1 cellular context compared by ENCODE assay signal in genomic region chr5:175254155-175254554, GRCh38.
TF ChIP-seq lines count a peak whose summit lies in the region.

No MANE protein-coding gene starts in this region.

TF ChIP-seq in H1, 55 proteins besides CTCF, POLR2A, EP300 and RAD21 (continued from another document):
- TF ChIP-seq EGR1 (IDR thresholded peaks at IDR 0.05; ENCODE audit: borderline replicate concordance, low read depth, low read length) (no peak), EZH2 (IDR thresholded peaks at IDR 0.05; ENCODE audit: low read depth, low read length, severe bottlenecking) (no peak), RXRA (IDR thresholded peaks at IDR 0.05; ENCODE audit: insufficient read depth, low read depth, low read length) (no peak), PHF8 (conservative IDR thresholded peaks at IDR 0.05; ENCODE audit: low read depth, low read length) (no peak), USF2 (IDR thresholded peaks at IDR 0.05; ENCODE audit: low read length) (no peak), HDAC2 (IDR thresholded peaks at IDR 0.05; ENCODE audit: borderline replicate concordance in 1 of 2, low read depth in 2 of 2, low read length in 2 of 2) (no peak), ATF3 (IDR thresholded peaks at IDR 0.05; ENCODE audit: insufficient read depth, low read depth, low read length) (no peak), RBBP5 (IDR thresholded peaks at IDR 0.05; ENCODE audit: borderline replicate concordance, low read depth, low read length) (no peak), POU5F1 (IDR thresholded peaks at IDR 0.05; ENCODE audit: low read depth, low read length) (no peak), KDM1A (IDR thresholded peaks at IDR 0.05; ENCODE audit: borderline replicate concordance, low read length) (no peak), ATF2 (IDR thresholded peaks at IDR 0.05; ENCODE audit: low read length) (no peak)
